8 cellular contexts compared by ENCODE assay signal in the genomic region with DNA sequence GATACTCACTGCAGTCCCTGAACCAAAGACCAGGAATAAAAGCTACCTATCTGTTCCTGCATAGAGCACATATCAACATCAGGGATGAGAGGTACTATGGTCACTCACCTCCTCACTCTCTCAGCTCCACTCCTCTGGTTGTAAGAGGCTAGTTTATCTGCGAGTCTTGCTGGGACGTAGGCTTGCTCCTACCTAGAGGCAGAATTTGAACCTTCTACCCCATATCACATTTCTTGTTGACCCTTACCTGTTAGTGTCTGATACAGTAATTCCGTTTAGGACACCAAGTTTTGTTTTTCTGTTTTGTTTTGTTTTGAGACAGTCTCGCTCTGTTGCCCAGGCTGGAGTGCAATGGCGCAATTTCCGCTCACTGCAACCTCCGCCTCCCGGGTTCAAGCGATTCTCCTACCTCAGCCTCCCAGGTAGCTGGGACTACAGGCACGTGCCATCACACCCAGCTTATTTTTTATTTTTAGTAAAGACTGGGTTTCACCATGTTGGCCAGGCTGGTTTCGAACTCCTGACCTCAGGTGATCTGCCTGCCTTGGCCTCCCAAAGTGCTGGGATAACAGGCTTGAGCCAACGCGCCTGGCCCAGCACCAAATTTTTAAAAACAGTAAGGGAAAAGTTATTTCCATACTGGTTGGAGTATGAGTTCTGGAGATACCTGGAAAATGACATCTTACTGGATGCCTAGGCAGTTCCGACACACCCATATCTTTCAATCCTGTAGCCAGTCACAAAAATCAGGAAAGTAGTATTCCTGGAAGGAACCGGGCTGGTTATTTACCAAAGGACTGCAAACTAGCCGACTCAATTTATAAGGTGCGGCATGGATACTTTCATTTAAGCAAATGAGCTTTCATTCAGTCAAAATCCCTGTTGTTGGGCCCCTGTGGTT. TPM values are rescaled to one million over a fixed set of nuclear protein-coding genes. Genes with fewer than 3 reads are reported as not detected.
A peak's percentile ranks its signal among the peaks of the same experiment; 100 is the strongest.
DNase-seq lines count a peak whose midpoint lies in the region; ATAC-seq, FAIRE-seq and TF ChIP-seq lines count a peak whose summit lies in the region.

No MANE protein-coding gene starts in this region.

- no peak overlapping the region for H3K4ac ChIP-seq in H1 (replicated peaks; ENCODE audit: insufficient read length, low read depth, low read length)

- no peak for ATAC-seq in HG02885 (IDR thresholded peaks at IDR 0.05; ENCODE audit: poor library complexity, unreplicated experiment)
- ATAC-seq in HG03460 (IDR thresholded peaks at IDR 0.05; ENCODE audit: unreplicated experiment), result no peak

- H3K4me1 Mint-ChIP-seq in CD14-positive monocyte (peaks cover 38% of the 10 kb centered on the region), nephron progenitor cell (peaks cover 29% of the 10 kb centered on the region)

- no peak overlapping the region for H2BK20ac ChIP-seq in H1 (ENCODE audit: low read length)

- H3K27me3 Mint-ChIP-seq in CD14-positive monocyte (ENCODE audit: low read depth in 3 of 3) (peaks cover 0 to 3% (median 0%) of the 10 kb centered on the region in 3 donors), nephron progenitor cell (ENCODE audit: low read depth, poor library complexity) (peaks cover 22% of the 10 kb centered on the region)

- no peak overlapping the region for H3K18ac ChIP-seq in H1 (ENCODE audit: extremely low read depth, low read length)

- no peak overlapping the region for H4K8ac ChIP-seq in H1 (ENCODE audit: extremely low read depth, insufficient read depth, low read length)

- H3K9me3 Mint-ChIP-seq in CD14-positive monocyte (peaks cover 0 to 3% (median 0%) of the 10 kb centered on the region in 7 donors), nephron progenitor cell (no peaks in the 10 kb centered on the region)

- TF ChIP-seq CTCF in CD14-positive monocyte (IDR thresholded peaks at IDR 0.05) (no peak), Loucy (conservative IDR thresholded peaks at IDR 0.05; ENCODE audit: low read length) (no peak), H1 (IDR thresholded peaks at IDR 0.05; ENCODE audit: control extremely low read depth in 1 of 3, insufficient read depth in 1 of 3, low read depth in 1 of 3, low read length in 3 of 3) (no peak), nephron progenitor cell (IDR thresholded peaks at IDR 0.05) (no peak)

- CTCF ChIA-PET in H1 (lab: Charles Lee; ENCODE audit: partially characterized antibody), result interaction anchor here (0.5 to 4.4 kb wide), 6 partner anchors 10 to 371 kb away, joined by 3 to 25 read pairs (median 4); no protein-coding TSS in a partner anchor

- peaks cover 2% of the 10 kb centered on the region; the same call in 1 of the 2 replicates for H3K23me2 ChIP-seq in H1 (ENCODE audit: low read depth, low read length)

- no peak for TF ChIP-seq RAD21 in H1 (IDR thresholded peaks at IDR 0.05 in 1 of 2, conservative IDR thresholded peaks at IDR 0.05 in 1 of 2; ENCODE audit: low read depth in 2 of 2, low read length in 2 of 2)

- peak overlapping the region; percentile 3; the same call in 1 of the 2 replicates for H2BK15ac ChIP-seq in H1 (ENCODE audit: low read length)

- no peaks in the 10 kb centered on the region for H4K20me1 ChIP-seq in Loucy (ENCODE audit: insufficient read depth, low read length, poor library complexity, severe bottlenecking)
- no peaks in the 10 kb centered on the region for H4K20me1 ChIP-seq in H1 (replicated peaks in 1 of 2; ENCODE audit: control insufficient read depth in 1 of 2, insufficient read depth in 2 of 2, low read length in 2 of 2)

- H4K5ac ChIP-seq in H1 (ENCODE audit: insufficient read length, low read depth, low read length), result no peak overlapping the region

- no peak overlapping the region for H3K14ac ChIP-seq in H1 (ENCODE audit: insufficient read length)

- no peak overlapping the region for H2BK5ac ChIP-seq in H1 (ENCODE audit: low read depth, low read length)

- H3K27me3 ChIP-seq in Loucy (ENCODE audit: insufficient read depth, low read length, poor library complexity, severe bottlenecking) (no peaks in the 10 kb centered on the region), H1 (replicated peaks in 1 of 4; ENCODE audit: control insufficient read depth in 3 of 4, extremely low read depth in 1 of 4, insufficient read depth in 3 of 4, low read length in 3 of 4) (peaks cover 0 to 19% (median 13%) of the 10 kb centered on the region in 4 experiments; a peak in 6 of 7 replicates)

- DNase-seq in CD14-positive monocyte (ENCODE audit: low spot score), result no peak
- DNase-seq in H1 (ENCODE audit: low read depth in 1 of 2, low spot score in 2 of 2), result no peak
- no peak for DNase-seq in nephron progenitor cell
- no peak for DNase-seq in NCI-H82 treated with DMSO at 0.1 percent for 48 hours (lab: John Stamatoyannopoulos, UW; ENCODE audit: unreplicated experiment)
- DNase-seq in HUDEP-2 (lab: John Stamatoyannopoulos, UW; ENCODE audit: unreplicated experiment in 76 of 76), result no peak

- no peaks in the 10 kb centered on the region; the same call in 1 of the 2 replicates for H3F3A ChIP-seq in Loucy (ENCODE audit: low read depth)

- H2AFZ ChIP-seq in Loucy (ENCODE audit: low read length), result peak overlapping the region; percentile 82
- peak overlapping the region; percentile 55 for H2AFZ ChIP-seq in H1 (ENCODE audit: low read length)

- H3K4me1 ChIP-seq in Loucy (ENCODE audit: insufficient read depth, low read length, poor library complexity, severe bottlenecking) (peaks cover 24% of the 10 kb centered on the region), H1 (replicated peaks in 1 of 4; ENCODE audit: control insufficient read depth in 3 of 4, insufficient read depth in 4 of 4, low read length in 3 of 4) (peaks cover 0 to 5% (median 0%) of the 10 kb centered on the region in 4 experiments; a peak in 2 of 7 replicates)

- no peak overlapping the region for H3K56ac ChIP-seq in H1 (replicated peaks; ENCODE audit: insufficient read length, low read depth, low read length)

- H3K36me3 Mint-ChIP-seq in CD14-positive monocyte (peaks cover 0 to 9% of the 10 kb centered on the region in 2 donors), nephron progenitor cell (ENCODE audit: low read depth) (no peaks in the 10 kb centered on the region)

- H3K36me3 ChIP-seq in Loucy (ENCODE audit: insufficient read depth, low read length) (no peaks in the 10 kb centered on the region), H1 (ENCODE audit: control insufficient read depth in 2 of 4, insufficient read depth in 4 of 4, low read length in 3 of 4) (no peaks in the 10 kb centered on the region)

- no peak overlapping the region; the same call in 1 of the 2 replicates for H2AK5ac ChIP-seq in H1 (ENCODE audit: low read depth, low read length)

- peak overlapping the region; percentile 74 for H3K4me3 ChIP-seq in Loucy (ENCODE audit: low read length, poor library complexity, severe bottlenecking)
- H3K4me3 ChIP-seq in H1 (ENCODE audit: extremely low read depth in 1 of 4, insufficient read depth in 2 of 4, low read depth in 3 of 4, low read length in 4 of 4), result peak overlapping the region; percentile 19 to 65 (median 43); a peak in 7 of 8 replicates

- peak overlapping the region; percentile 88 to 95 for H3K4me3 Mint-ChIP-seq in CD14-positive monocyte
- H3K4me3 Mint-ChIP-seq in nephron progenitor cell, result peak overlapping the region; percentile 82

- H3K9ac ChIP-seq in Loucy (ENCODE audit: low read depth, low read length, poor library complexity, severe bottlenecking), result peak overlapping the region; percentile 67
- H3K9ac ChIP-seq in H1 (replicated peaks in 1 of 4; ENCODE audit: extremely low read depth in 1 of 4, low read depth in 3 of 4, low read length in 3 of 4), result no peak overlapping the region

- no peaks in the 10 kb centered on the region for H3K79me1 ChIP-seq in H1 (ENCODE audit: low read depth, low read length)

- no peaks in the 10 kb centered on the region for H3K9me3 ChIP-seq in Loucy (ENCODE audit: insufficient read depth, low read depth, low read length)
- H3K9me3 ChIP-seq in H1 (ENCODE audit: insufficient read depth in 2 of 2, low read depth in 1 of 2, low read length in 1 of 2), result no peaks in the 10 kb centered on the region

- no peak overlapping the region for H4K91ac ChIP-seq in H1 (replicated peaks; ENCODE audit: insufficient read length, low read length)

- H3K23ac ChIP-seq in H1 (ENCODE audit: insufficient read length), result no peak overlapping the region

- no peak overlapping the region for H3K27ac ChIP-seq in H1 (ENCODE audit: low read depth, low read length)

- H3K27ac Mint-ChIP-seq in CD14-positive monocyte (peak overlapping the region; percentile 94 to 99 (median 98)), nephron progenitor cell (no peak overlapping the region)

- H3K79me2 ChIP-seq in Loucy (ENCODE audit: insufficient read depth, low read length), result no peaks in the 10 kb centered on the region
- no peaks in the 10 kb centered on the region for H3K79me2 ChIP-seq in H1 (ENCODE audit: control insufficient read depth in 1 of 2, insufficient read depth in 2 of 2, low read length in 2 of 2)

- intact Hi-C loops in CD14-positive monocyte (cut with micrococcal nuclease), result loop anchor here (10.0 kb wide), 1 partner anchor 54 kb away; no protein-coding TSS in a partner anchor

- TF ChIP-seq EP300 in H1 (IDR thresholded peaks at IDR 0.05; ENCODE audit: borderline replicate concordance in 1 of 2, low read depth in 2 of 2, low read length in 2 of 2), result no peak

- H2BK12ac ChIP-seq in H1 (ENCODE audit: low read depth, low read length), result 0 out of 2 replicates have a peak overlapping the region, but pooled peaks have one; percentile 6

- WGBS in H1 (ENCODE audit: extremely low coverage in 1 of 2, insufficient coverage in 1 of 2, insufficient read length in 1 of 2, insufficient replicate concordance in 2 of 2, low coverage in 1 of 2, low lambda C conversion rate in 2 of 2, missing lambda C conversion rate in 1 of 2), 2 experiments, result 89% methylated on average over 17 of the region's 17 CpGs; no CpG with 5 or more reads in 1 of the 2 experiments

- no peak for TF ChIP-seq POLR2A in H1 (IDR thresholded peaks at IDR 0.05; ENCODE audit: control extremely low read depth in 1 of 2, low read depth in 2 of 2, low read length in 2 of 2)

- FAIRE-seq in H1 (lab: Jason Lieb, UNC), result no peak

- peak overlapping the region; percentile 61 for H2BK120ac ChIP-seq in H1 (replicated peaks; ENCODE audit: low read depth, low read length)

- POLR2A ChIA-PET in H1 (lab: Charles Lee; ENCODE audit: partially characterized antibody), result interaction anchor here (0.9 to 2.5 kb wide), 3 partner anchors 9 to 33 kb away, joined by 3 to 10 read pairs (median 3); no protein-coding TSS in a partner anchor

- H3K4me2 ChIP-seq in Loucy (ENCODE audit: low read depth, low read length, poor library complexity, severe bottlenecking) (peak overlapping the region; percentile 75), H1 (ENCODE audit: insufficient read depth in 1 of 2, low read depth in 2 of 2, low read length in 2 of 2) (peak overlapping the region; percentile 62 to 81)

- H3K9me2 ChIP-seq in Loucy (replicated peaks; ENCODE audit: low read depth, low read length), result no peaks in the 10 kb centered on the region

RNA-seq across cellular contexts. Expression of gene EPSTI1, which starts 0.8 kb away (rescaled TPM):
- 10 to 100 TPM; 16.4 to 19.9 TPM for polyA plus RNA-seq in CD14-positive monocyte
- 0.37 and 0.46 TPM in 2 replicates for total RNA-seq in H1 (2021; fragmentation: NEBNext Ultra II Directional; extraction: Animal tissue kit (Norgen Biotek cat#: 25700))
- 0.11 and 0.23 TPM in 2 replicates for polyA plus RNA-seq in H1 (2011; rRNA removed)
- 0.22 TPM for polyA plus RNA-seq in H1 (2011; cell fraction: cytosol; rRNA removed)
- 0.06 TPM for polyA plus RNA-seq in H1 (2011; cell fraction: nucleus; rRNA removed)
- 0.18 to 0.60 TPM (median 0.31 TPM) in 4 replicates for polyA plus RNA-seq in H1 (2012, experiment 1 of 2)
- polyA plus RNA-seq in H1 (2012, experiment 2 of 2), result not detected
- 0.30 TPM for polyA plus RNA-seq in H1 (2013, experiment 1 of 2)
- 0.35 TPM for polyA plus RNA-seq in H1 (2013, experiment 2 of 2)
- 0.06 and 0.41 TPM in 2 replicates for polyA minus RNA-seq in H1 (2011; rRNA and poly(A)+ RNA removed)
- polyA minus RNA-seq in H1 (2011; cell fraction: cytosol; rRNA and poly(A)+ RNA removed), result not detected
- polyA minus RNA-seq in H1 (2011; cell fraction: nucleus; rRNA and poly(A)+ RNA removed), result 0.90 TPM

RNA-seq across cellular contexts. Expression of gene DNAJC15, which starts 32.1 kb away (rescaled TPM):
- polyA plus RNA-seq in CD14-positive monocyte (10 to 100 TPM; 22.0 to 31.1 TPM), H1 (2011; rRNA removed) (20.8 and 21.8 TPM in 2 replicates)
- 5.8 and 6.5 TPM in 2 replicates for total RNA-seq in H1 (2021; fragmentation: NEBNext Ultra II Directional; extraction: Animal tissue kit (Norgen Biotek cat#: 25700))
- polyA plus RNA-seq in H1 (2011; cell fraction: cytosol; rRNA removed), result 23.5 TPM
- polyA plus RNA-seq in H1 (2011; cell fraction: nucleus; rRNA removed), result 19.1 TPM
- polyA plus RNA-seq in H1 (2012, experiment 1 of 2), result 14.2 to 21.8 TPM (median 17.7 TPM) in 4 replicates
- 2.9 TPM for polyA plus RNA-seq in H1 (2012, experiment 2 of 2)
- polyA plus RNA-seq in H1 (2013, experiment 1 of 2), result 2.4 TPM
- polyA plus RNA-seq in H1 (2013, experiment 2 of 2), result 2.5 TPM
- polyA minus RNA-seq in H1 (2011; rRNA and poly(A)+ RNA removed), result 9.1 and 11.8 TPM in 2 replicates
- polyA minus RNA-seq in H1 (2011; cell fraction: cytosol; rRNA and poly(A)+ RNA removed), result 21.1 TPM
- polyA minus RNA-seq in H1 (2011; cell fraction: nucleus; rRNA and poly(A)+ RNA removed), result 11.1 TPM

Comparison
In these comparisons a context has a peak if more than half of its experiments do, and no peak if none do; other contexts are left out.
1. RNA of gene EPSTI1, which starts 0.8 kb away (polyA plus RNA-seq): 16.4 to 19.9 TPM in CD14-positive monocyte; 0.06 to 0.60 TPM in H1; every median in the first group is over 10 times any median in the second.